8 cellular contexts compared by ENCODE assay signal in genomic region chr16:57999971-58000705, GRCh38. TPM values are rescaled to one million over a fixed set of nuclear protein-coding genes. Genes with fewer than 3 reads are reported as not detected.
DNase-seq lines count a peak whose midpoint lies in the region; ATAC-seq and TF ChIP-seq lines count a peak whose summit lies in the region.

TSS of gene ZNF319 (minus strand) at chr16:58000672. CDS start at chr16:57998265, 2,407 bp downstream.

- H3K4me3 ChIP-seq in AG09309 (ENCODE audit: control insufficient read depth, low read depth, low read length) (peak within 1 kb of the TSS; percentile 98), fibroblast of villous mesenchyme (ENCODE audit: low read depth, low read length) (peak within 1 kb of the TSS; percentile 88)

- ATAC-seq in GM19035 (IDR thresholded peaks at IDR 0.05; ENCODE audit: unreplicated experiment) (peak; percentile 25), HG03159 (IDR thresholded peaks at IDR 0.05; ENCODE audit: unreplicated experiment) (peak; percentile 27), omental fat pad (ENCODE audit: low FRiP score) (peak; percentile 28)

- no peak for DNase-seq in AG09309 (ENCODE audit: low read depth)
- DNase-seq in activated CD4-positive, alpha-beta T cell treated with anti-CD3 and anti-CD28 coated beads, Interleukin-2, amount 50 U/mL, for 1 hour: peak; percentile 17
- DNase-seq in fibroblast of villous mesenchyme (ENCODE audit: low read depth): peak; percentile 28
- DNase-seq in omental fat pad (ENCODE audit: low spot score): no peak
- no peak for DNase-seq in SW480 (ENCODE audit: low spot score)
- DNase-seq in NCI-H345 treated with DMSO at 0.1 percent for 48 hours (lab: John Stamatoyannopoulos, UW; ENCODE audit: unreplicated experiment): no peak

- TF ChIP-seq CTCF in AG09309 (IDR thresholded peaks at IDR 0.05; ENCODE audit: control insufficient read depth, insufficient read depth, low read depth, low read length, missing control alignments): no peak
- no peak for TF ChIP-seq CTCF in fibroblast of villous mesenchyme (IDR thresholded peaks at IDR 0.05; ENCODE audit: insufficient read depth, low read depth, low read length)
- no peak for TF ChIP-seq CTCF in omental fat pad (IDR thresholded peaks at IDR 0.05)

RNA-seq across cellular contexts. Expression of gene ZNF319, which starts in this region (rescaled TPM):
- total RNA-seq in fibroblast of villous mesenchyme: 5.5 and 6.0 TPM in 2 replicates
- 1 to 10 TPM; 3.2 to 9.1 (median 5.6) TPM for total RNA-seq in omental fat pad

Comparison
In these comparisons a context has a peak if more than half of its experiments do, and no peak if none do; other contexts are left out.
1. DNase-seq: peak in activated CD4-positive, alpha-beta T cell treated with anti-CD3 and anti-CD28 coated beads, Interleukin-2, amount 50 U/mL, for 1 hour (single experiment) and fibroblast of villous mesenchyme (single experiment); none in AG09309 (single experiment), omental fat pad (single experiment), SW480 (single experiment) and NCI-H345 treated with DMSO at 0.1 percent for 48 hours (single experiment).
2. Peak in every context shown above with its lines, with median percentiles within 50 percentile points of each other: ATAC-seq.